In the genomic region with DNA sequence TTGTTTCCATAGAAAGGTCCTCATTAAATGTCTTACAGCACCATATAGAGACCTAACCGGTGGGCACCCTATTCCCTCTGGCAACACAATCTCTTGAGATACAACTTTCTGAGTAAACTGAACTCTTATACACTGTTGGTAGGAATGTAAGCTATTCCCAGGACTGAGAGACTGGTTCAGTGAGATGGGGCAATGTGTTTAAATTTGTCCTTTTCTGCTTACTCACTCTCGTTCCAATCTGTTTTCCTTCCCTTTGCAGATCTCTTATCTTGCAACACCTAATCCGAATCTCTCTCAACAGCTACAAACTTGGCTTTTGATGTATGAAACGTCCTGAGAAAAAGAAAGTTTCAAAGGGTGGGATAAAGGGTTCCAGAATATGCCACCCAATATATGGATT, we compare ENCODE assay signal across 16 cellular contexts. TPM values are rescaled to one million over a fixed set of nuclear protein-coding genes. Genes with fewer than 3 reads are reported as not detected.
DNase-seq lines count a peak whose midpoint lies in the region; FAIRE-seq and TF ChIP-seq lines count a peak whose summit lies in the region.
"Had no signal": no experiment of that assay in that cellular context is flagged by ENCODE, and none has a peak within 500 bp of the region (broad histone marks: within the 10 kb centered on the region; RNA-seq: fewer than 3 reads in every experiment).

No MANE protein-coding gene starts in this region.

- H2AFZ ChIP-seq in Loucy (ENCODE audit: low read length) = 0 out of 2 replicates have a peak overlapping the region, but pooled peaks have one; percentile 6

- H3K27me3 Mint-ChIP-seq in CD14-positive monocyte (ENCODE audit: low read depth in 3 of 3) (no peaks in the 10 kb centered on the region), mesothelial cell of epicardium (ENCODE audit: low read depth) (no peaks in the 10 kb centered on the region)
- H3K27me3 Mint-ChIP-seq: B cell; IgD-negative memory B cell; stimulated activated naive B cell treated with anti-CD40 and anti-IgM and Interleukin-4, amounts not matched to agents 10 μg/mL and 1 μg/mL and 100 μg/mL, for 72 hours had no signal

- H3F3A ChIP-seq in Loucy (ENCODE audit: low read depth) = no peaks in the 10 kb centered on the region

- H3K4me1 Mint-ChIP-seq in CD14-positive monocyte = peaks cover 30% of the 10 kb centered on the region
- peaks cover 18% of the 10 kb centered on the region for H3K4me1 Mint-ChIP-seq in mesothelial cell of epicardium

- H3K79me2 ChIP-seq in Loucy (ENCODE audit: insufficient read depth, low read length) = no peaks in the 10 kb centered on the region

- peaks cover 13% of the 10 kb centered on the region for H3K4me1 ChIP-seq in Loucy (ENCODE audit: insufficient read depth, low read length, poor library complexity, severe bottlenecking)
- peaks cover 10% of the 10 kb centered on the region for H3K4me1 ChIP-seq in testis
- H3K4me1 ChIP-seq: pancreas had no signal

- no peaks in the 10 kb centered on the region for H3K9me3 ChIP-seq in Loucy (ENCODE audit: insufficient read depth, low read depth, low read length)
- no peaks in the 10 kb centered on the region for H3K9me3 ChIP-seq in testis
- H3K9me3 ChIP-seq: pancreas had no signal

- no peak for TF ChIP-seq POLR2A in testis (IDR thresholded peaks at IDR 0.05)

- no peaks in the 10 kb centered on the region for H3K9me2 ChIP-seq in Loucy (replicated peaks; ENCODE audit: low read depth, low read length)

- intact Hi-C loops in CD14-positive monocyte (cut with micrococcal nuclease) = no loop called here
- intact Hi-C loops in testis (cut with DNase I; ENCODE audit: low total_unique reads) = no loop called here

- no peak overlapping the region for H3K4me2 ChIP-seq in Loucy (ENCODE audit: low read depth, low read length, poor library complexity, severe bottlenecking)

- DNase-seq in CD14-positive monocyte (ENCODE audit: low spot score) (no peak), choroid plexus epithelial cell (ENCODE audit: low read depth) (peak; percentile 48), mesothelial cell of epicardium (ENCODE audit: low spot score in 2 of 2, unreplicated experiment in 2 of 2) (no peak), testis (no peak), RCC 7860 (ENCODE audit: low spot score) (no peak), NCI-H2081 treated with DMSO at 0.1 percent for 48 hours (lab: John Stamatoyannopoulos, UW) (no peak), caudate nucleus (lab: John Stamatoyannopoulos, UW) (no peak)
- DNase-seq: activated CD4-positive, alpha-beta T cell treated with anti-CD3 and anti-CD28 coated beads for 4 hours; left ventricle myocardium superior; NCI-H187; pancreas; stimulated activated naive B cell treated with anti-CD40 and anti-IgM and Interleukin-4, amounts not matched to agents 10 μg/mL and 1 μg/mL and 100 μg/mL, for 72 hours; SW 1271 had no signal

- H3K27ac Mint-ChIP-seq in CD14-positive monocyte (peak overlapping the region; percentile 46 to 87 (median 55)), mesothelial cell of epicardium (peak overlapping the region; percentile 47)
- H3K27ac Mint-ChIP-seq: B cell; stimulated activated naive B cell treated with anti-CD40 and anti-IgM and Interleukin-4, amounts not matched to agents 10 μg/mL and 1 μg/mL and 100 μg/mL, for 72 hours had no signal

- H3K27me3 ChIP-seq in Loucy (ENCODE audit: insufficient read depth, low read length, poor library complexity, severe bottlenecking) (no peaks in the 10 kb centered on the region), testis (no peaks in the 10 kb centered on the region)
- H3K27me3 ChIP-seq: pancreas had no signal

- no peaks in the 10 kb centered on the region for H3K36me3 Mint-ChIP-seq in CD14-positive monocyte
- peaks cover 5% of the 10 kb centered on the region for H3K36me3 Mint-ChIP-seq in mesothelial cell of epicardium
- H3K36me3 Mint-ChIP-seq: IgD-negative memory B cell; stimulated activated naive B cell treated with anti-CD40 and anti-IgM and Interleukin-4, amounts not matched to agents 10 μg/mL and 1 μg/mL and 100 μg/mL, for 72 hours had no signal

- no peaks in the 10 kb centered on the region for H4K20me1 ChIP-seq in Loucy (ENCODE audit: insufficient read depth, low read length, poor library complexity, severe bottlenecking)

- no peak overlapping the region for H3K9ac ChIP-seq in Loucy (ENCODE audit: low read depth, low read length, poor library complexity, severe bottlenecking)

- H3K4me3 Mint-ChIP-seq in CD14-positive monocyte (peak overlapping the region in 1 of 2 donors; percentile 62), mesothelial cell of epicardium (no peak overlapping the region)
- H3K4me3 Mint-ChIP-seq: B cell; IgD-negative memory B cell; stimulated activated naive B cell treated with anti-CD40 and anti-IgM and Interleukin-4, amounts not matched to agents 10 μg/mL and 1 μg/mL and 100 μg/mL, for 72 hours had no signal

- TF ChIP-seq CTCF in CD14-positive monocyte (IDR thresholded peaks at IDR 0.05) (no peak), Loucy (conservative IDR thresholded peaks at IDR 0.05; ENCODE audit: low read length) (no peak), choroid plexus epithelial cell (conservative IDR thresholded peaks at IDR 0.05; ENCODE audit: low read depth, low read length) (no peak), mesothelial cell of epicardium (IDR thresholded peaks at IDR 0.05; ENCODE audit: unreplicated experiment) (no peak), testis (IDR thresholded peaks at IDR 0.05) (no peak)

- no peak overlapping the region for H3K27ac ChIP-seq in testis
- no peak overlapping the region for H3K27ac ChIP-seq in caudate nucleus (ENCODE audit: low read depth, low read length)
- H3K27ac ChIP-seq: pancreas had no signal

- WGBS in testis, 2 donors = 60 to 71% methylated on average over 4 of the region's 4 CpGs

- H3K36me3 ChIP-seq in Loucy (ENCODE audit: insufficient read depth, low read length) = no peaks in the 10 kb centered on the region
- H3K36me3 ChIP-seq in testis (ENCODE audit: low read depth, missing control alignments) = no peaks in the 10 kb centered on the region
- H3K36me3 ChIP-seq: pancreas had no signal

- no peak overlapping the region for H3K4me3 ChIP-seq in Loucy (ENCODE audit: low read length, poor library complexity, severe bottlenecking)
- no peak overlapping the region for H3K4me3 ChIP-seq in choroid plexus epithelial cell (ENCODE audit: low read depth, low read length)
- no peak overlapping the region for H3K4me3 ChIP-seq in testis
- H3K4me3 ChIP-seq: pancreas had no signal

- H3K9me3 Mint-ChIP-seq in CD14-positive monocyte = peaks cover 0 to 3% (median 0%) of the 10 kb centered on the region in 7 donors
- peaks cover 12% of the 10 kb centered on the region for H3K9me3 Mint-ChIP-seq in mesothelial cell of epicardium

- no peak for FAIRE-seq in RCC 7860 (lab: Jason Lieb, UNC)
- FAIRE-seq: pancreas had no signal

RNA-seq across cellular contexts. Expression of a gene that starts 26.1 kb away (rescaled TPM):
- 10 to 100 TPM in 1 of 2 donors, 1 to 10 TPM in 1; 6.8 to 11.7 TPM for polyA plus RNA-seq in CD14-positive monocyte
- 26.2 to 31.4 TPM (median 27.5 TPM) in 3 replicates for total RNA-seq in mesothelial cell of epicardium
- 10 to 100 TPM; 16.3 to 20.9 TPM for total RNA-seq in testis
- polyA plus RNA-seq in testis (ENCODE audit: insufficient read depth, low read depth, low replicate concordance) = 7.8 TPM
